8 cellular contexts compared by ENCODE assay signal in genomic region chr1:92784051-92784638, GRCh38. TPM values are rescaled to one million over a fixed set of nuclear protein-coding genes. Genes with fewer than 3 reads are reported as not detected.
DNase-seq lines count a peak whose midpoint lies in the region; ATAC-seq and TF ChIP-seq lines count a peak whose summit lies in the region.

No MANE protein-coding gene starts in this region.

- no peaks in the 10 kb centered on the region for H3K9me3 Mint-ChIP-seq in HFFc6

- peaks cover 2% of the 10 kb centered on the region for H3K27me3 Mint-ChIP-seq in HFFc6 (ENCODE audit: insufficient read depth)

- DNase-seq in GM03348 (ENCODE audit: low spot score) (peak; percentile 38), HFFc6 (peak; percentile 53), SJCRH30 (peak; percentile 51 to 72), body of pancreas (peak; percentile 32 to 59 (median 46)), NCI-H1417 treated with DMSO at 0.1 percent for 48 hours (lab: John Stamatoyannopoulos, UW) (no peak), cortex of kidney (lab: John Stamatoyannopoulos, UW) (no peak)

- no peaks in the 10 kb centered on the region for H3K4me1 ChIP-seq in SJCRH30
- H3K4me1 ChIP-seq in body of pancreas, result peaks cover 28% of the 10 kb centered on the region
- 0 out of 2 replicates have a peak, but pooled peaks cover 3% of the 10 kb centered on the region for H3K4me1 ChIP-seq in iPS-20b (ENCODE audit: insufficient read depth, low read length)

- H3K9ac ChIP-seq in iPS-20b (ENCODE audit: low read depth, low read length), result peak overlapping the region; percentile 76; the same call in 1 of the 2 replicates

- H3K4me1 Mint-ChIP-seq in HFFc6 (ENCODE audit: low read depth), result peaks cover 24% of the 10 kb centered on the region

- intact Hi-C loops in body of pancreas (cut with DNase I), result no loop called here

- no peak for TF ChIP-seq CTCF in HFFc6 (IDR thresholded peaks at IDR 0.05)
- TF ChIP-seq CTCF in body of pancreas (IDR thresholded peaks at IDR 0.05), result no peak

- H3K27ac Mint-ChIP-seq in HFFc6, result peak overlapping the region; percentile 90

- H3K27ac ChIP-seq in SJCRH30, result peak overlapping the region; percentile 58; the same call in 1 of the 2 replicates
- H3K27ac ChIP-seq in body of pancreas, result peak overlapping the region; percentile 91 to 100 (median 94)
- H3K27ac ChIP-seq in iPS-20b (ENCODE audit: low read length), result no peak overlapping the region
- H3K27ac ChIP-seq in skin epidermis, result peak overlapping the region; percentile 64 to 97 (median 92)

- peak overlapping the region; percentile 94 for H3K4me3 Mint-ChIP-seq in HFFc6

- peak; percentile 1 for ATAC-seq in body of pancreas

- TF ChIP-seq POLR2A in body of pancreas (IDR thresholded peaks at IDR 0.05), result no peak

- H3K36me3 ChIP-seq in SJCRH30, result no peaks in the 10 kb centered on the region
- no peaks in the 10 kb centered on the region for H3K36me3 ChIP-seq in body of pancreas (replicated peaks in 1 of 2; ENCODE audit: insufficient read depth in 1 of 2, low read depth in 2 of 2)
- H3K36me3 ChIP-seq in iPS-20b (ENCODE audit: insufficient read depth, low read depth, low read length), result no peaks in the 10 kb centered on the region; the same call in 1 of the 2 replicates

- H3K36me3 Mint-ChIP-seq in HFFc6 (ENCODE audit: low read depth), result no peaks in the 10 kb centered on the region

- H3K4me3 ChIP-seq in SJCRH30 (peak overlapping the region; percentile 87), body of pancreas (peak overlapping the region; percentile 32 to 74), iPS-20b (ENCODE audit: low read length) (peak overlapping the region; percentile 78), skin epidermis (peak overlapping the region; percentile 53 to 89 (median 65))

- no peaks in the 10 kb centered on the region for H3K27me3 ChIP-seq in SJCRH30
- H3K27me3 ChIP-seq in body of pancreas, result no peaks in the 10 kb centered on the region
- H3K27me3 ChIP-seq in iPS-20b (ENCODE audit: insufficient read depth, low read length), result peaks cover 21% of the 10 kb centered on the region

- WGBS in body of pancreas, 2 donors, result 1 to 3% methylated on average over 3 to 24 of the region's 25 CpGs

- H3K9me3 ChIP-seq in SJCRH30 (replicated peaks), result no peaks in the 10 kb centered on the region
- H3K9me3 ChIP-seq in body of pancreas, result no peaks in the 10 kb centered on the region
- H3K9me3 ChIP-seq in iPS-20b (ENCODE audit: insufficient read depth, low read depth, low read length), result no peaks in the 10 kb centered on the region

RNA-seq across cellular contexts. Expression of gene EVI5, which starts 0.8 kb away (rescaled TPM):
- total RNA-seq in HFFc6 (2021; fragmentation: NEBNext Ultra II Directional; extraction: Animal tissue kit (Norgen Biotek cat#: 25700)), result 10 to 100 TPM; 31.7 to 43.7 (median 34.0) TPM
- total RNA-seq in SJCRH30 (2014; rRNA removed; shearing (Covaris generic)), result 22.4 and 31.6 TPM in 2 replicates
- 10 to 100 TPM in 1 of 2 donors, 1 to 10 TPM in 1; 7.9 to 18.9 TPM for total RNA-seq in body of pancreas

RNA-seq across cellular contexts. Expression of gene RPL5, which starts 47.7 kb away (rescaled TPM):
- total RNA-seq in HFFc6 (2021; fragmentation: NEBNext Ultra II Directional; extraction: Animal tissue kit (Norgen Biotek cat#: 25700)), result 1,000 to 10,000 TPM in 1 of 6 experiments, 100 to 1,000 TPM in 5; 851 to 1,006 (median 921) TPM
- 3,395 and 3,707 TPM in 2 replicates for total RNA-seq in SJCRH30 (2014; rRNA removed; shearing (Covaris generic))
- total RNA-seq in body of pancreas, result 1,000 to 10,000 TPM in 1 of 2 donors, 100 to 1,000 TPM in 1; 979 to 1,023 TPM

Comparison
In these comparisons a context has a peak if more than half of its experiments do, and no peak if none do; other contexts are left out.
1. DNase-seq: peak in GM03348 (single experiment), HFFc6 (single experiment), SJCRH30 (2 of 2) and body of pancreas (4 of 4); none in NCI-H1417 treated with DMSO at 0.1 percent for 48 hours (single experiment) and cortex of kidney (single experiment).
2. Peak in every context shown above with its lines, with median percentiles within 50 percentile points of each other: H3K4me3 ChIP-seq.